2 cellular contexts compared by ENCODE assay signal in the genomic region with DNA sequence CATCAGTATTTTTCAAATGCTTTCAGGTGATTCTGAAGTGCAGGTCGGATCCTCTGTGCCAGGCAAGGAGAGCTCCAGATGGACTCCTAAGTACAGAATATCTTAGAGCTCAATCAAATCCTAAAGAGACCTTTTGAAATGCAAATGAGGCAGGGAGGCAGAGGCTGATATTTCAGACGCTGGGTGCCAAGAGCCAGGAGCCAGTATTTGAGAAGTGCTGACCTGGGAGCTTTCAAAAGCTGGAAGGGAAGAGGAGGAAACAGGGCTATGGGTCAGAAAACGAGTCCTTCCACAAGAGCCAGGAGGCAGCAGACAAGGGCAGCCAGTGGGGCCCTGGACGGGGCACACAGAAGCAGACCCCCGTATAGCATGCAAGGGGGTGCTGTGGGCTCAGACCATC.
TF ChIP-seq lines count a peak whose summit lies in the region.

No MANE protein-coding gene starts in this region.

TF ChIP-seq in HepG2, 621 proteins besides CTCF, POLR2A, EP300 and RAD21:
- TF ChIP-seq PCBP1 (IDR thresholded peaks at IDR 0.05; ENCODE audit: borderline replicate concordance, low read depth, low read length), result no peak
- TF ChIP-seq, protein P1, sequence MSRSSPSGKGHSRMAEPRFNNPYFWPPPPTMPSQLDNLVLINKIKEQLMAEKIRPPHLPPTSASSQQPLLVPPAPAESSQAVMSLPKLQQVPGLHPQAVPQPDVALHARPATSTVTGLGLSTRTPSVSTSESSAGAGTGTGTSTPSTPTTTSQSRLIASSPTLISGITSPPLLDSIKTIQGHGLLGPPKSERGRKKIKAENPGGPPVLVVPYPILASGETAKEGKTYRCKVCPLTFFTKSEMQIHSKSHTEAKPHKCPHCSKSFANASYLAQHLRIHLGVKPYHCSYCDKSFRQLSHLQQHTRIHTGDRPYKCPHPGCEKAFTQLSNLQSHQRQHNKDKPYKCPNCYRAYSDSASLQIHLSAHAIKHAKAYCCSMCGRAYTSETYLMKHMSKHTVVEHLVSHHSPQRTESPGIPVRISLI (CRISPR knock-in tag; IDR thresholded peaks at IDR 0.05; ENCODE audit: borderline replicate concordance), result no peak

TF ChIP-seq in WTC11, 78 proteins besides CTCF, POLR2A, EP300 and RAD21:
- TF ChIP-seq, protein P2, sequence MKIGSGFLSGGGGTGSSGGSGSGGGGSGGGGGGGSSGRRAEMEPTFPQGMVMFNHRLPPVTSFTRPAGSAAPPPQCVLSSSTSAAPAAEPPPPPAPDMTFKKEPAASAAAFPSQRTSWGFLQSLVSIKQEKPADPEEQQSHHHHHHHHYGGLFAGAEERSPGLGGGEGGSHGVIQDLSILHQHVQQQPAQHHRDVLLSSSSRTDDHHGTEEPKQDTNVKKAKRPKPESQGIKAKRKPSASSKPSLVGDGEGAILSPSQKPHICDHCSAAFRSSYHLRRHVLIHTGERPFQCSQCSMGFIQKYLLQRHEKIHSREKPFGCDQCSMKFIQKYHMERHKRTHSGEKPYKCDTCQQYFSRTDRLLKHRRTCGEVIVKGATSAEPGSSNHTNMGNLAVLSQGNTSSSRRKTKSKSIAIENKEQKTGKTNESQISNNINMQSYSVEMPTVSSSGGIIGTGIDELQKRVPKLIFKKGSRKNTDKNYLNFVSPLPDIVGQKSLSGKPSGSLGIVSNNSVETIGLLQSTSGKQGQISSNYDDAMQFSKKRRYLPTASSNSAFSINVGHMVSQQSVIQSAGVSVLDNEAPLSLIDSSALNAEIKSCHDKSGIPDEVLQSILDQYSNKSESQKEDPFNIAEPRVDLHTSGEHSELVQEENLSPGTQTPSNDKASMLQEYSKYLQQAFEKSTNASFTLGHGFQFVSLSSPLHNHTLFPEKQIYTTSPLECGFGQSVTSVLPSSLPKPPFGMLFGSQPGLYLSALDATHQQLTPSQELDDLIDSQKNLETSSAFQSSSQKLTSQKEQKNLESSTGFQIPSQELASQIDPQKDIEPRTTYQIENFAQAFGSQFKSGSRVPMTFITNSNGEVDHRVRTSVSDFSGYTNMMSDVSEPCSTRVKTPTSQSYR (CRISPR knock-in tag; IDR thresholded peaks at IDR 0.05), result no peak
- TF ChIP-seq NR3C1 (CRISPR knock-in tag; conservative IDR thresholded peaks at IDR 0.05; ENCODE audit: low read depth) (no peak), JAZF1 (CRISPR knock-in tag; IDR thresholded peaks at IDR 0.05) (no peak), SMAD3 (CRISPR knock-in tag; IDR thresholded peaks at IDR 0.05; ENCODE audit: borderline replicate concordance) (no peak)
- TF ChIP-seq, protein P3, sequence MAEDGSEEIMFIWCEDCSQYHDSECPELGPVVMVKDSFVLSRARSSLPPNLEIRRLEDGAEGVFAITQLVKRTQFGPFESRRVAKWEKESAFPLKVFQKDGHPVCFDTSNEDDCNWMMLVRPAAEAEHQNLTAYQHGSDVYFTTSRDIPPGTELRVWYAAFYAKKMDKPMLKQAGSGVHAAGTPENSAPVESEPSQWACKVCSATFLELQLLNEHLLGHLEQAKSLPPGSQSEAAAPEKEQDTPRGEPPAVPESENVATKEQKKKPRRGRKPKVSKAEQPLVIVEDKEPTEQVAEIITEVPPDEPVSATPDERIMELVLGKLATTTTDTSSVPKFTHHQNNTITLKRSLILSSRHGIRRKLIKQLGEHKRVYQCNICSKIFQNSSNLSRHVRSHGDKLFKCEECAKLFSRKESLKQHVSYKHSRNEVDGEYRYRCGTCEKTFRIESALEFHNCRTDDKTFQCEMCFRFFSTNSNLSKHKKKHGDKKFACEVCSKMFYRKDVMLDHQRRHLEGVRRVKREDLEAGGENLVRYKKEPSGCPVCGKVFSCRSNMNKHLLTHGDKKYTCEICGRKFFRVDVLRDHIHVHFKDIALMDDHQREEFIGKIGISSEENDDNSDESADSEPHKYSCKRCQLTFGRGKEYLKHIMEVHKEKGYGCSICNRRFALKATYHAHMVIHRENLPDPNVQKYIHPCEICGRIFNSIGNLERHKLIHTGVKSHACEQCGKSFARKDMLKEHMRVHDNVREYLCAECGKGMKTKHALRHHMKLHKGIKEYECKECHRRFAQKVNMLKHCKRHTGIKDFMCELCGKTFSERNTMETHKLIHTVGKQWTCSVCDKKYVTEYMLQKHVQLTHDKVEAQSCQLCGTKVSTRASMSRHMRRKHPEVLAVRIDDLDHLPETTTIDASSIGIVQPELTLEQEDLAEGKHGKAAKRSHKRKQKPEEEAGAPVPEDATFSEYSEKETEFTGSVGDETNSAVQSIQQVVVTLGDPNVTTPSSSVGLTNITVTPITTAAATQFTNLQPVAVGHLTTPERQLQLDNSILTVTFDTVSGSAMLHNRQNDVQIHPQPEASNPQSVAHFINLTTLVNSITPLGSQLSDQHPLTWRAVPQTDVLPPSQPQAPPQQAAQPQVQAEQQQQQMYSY (CRISPR knock-in tag; IDR thresholded peaks at IDR 0.05), result peak; percentile 83
- TF ChIP-seq, protein P4, sequence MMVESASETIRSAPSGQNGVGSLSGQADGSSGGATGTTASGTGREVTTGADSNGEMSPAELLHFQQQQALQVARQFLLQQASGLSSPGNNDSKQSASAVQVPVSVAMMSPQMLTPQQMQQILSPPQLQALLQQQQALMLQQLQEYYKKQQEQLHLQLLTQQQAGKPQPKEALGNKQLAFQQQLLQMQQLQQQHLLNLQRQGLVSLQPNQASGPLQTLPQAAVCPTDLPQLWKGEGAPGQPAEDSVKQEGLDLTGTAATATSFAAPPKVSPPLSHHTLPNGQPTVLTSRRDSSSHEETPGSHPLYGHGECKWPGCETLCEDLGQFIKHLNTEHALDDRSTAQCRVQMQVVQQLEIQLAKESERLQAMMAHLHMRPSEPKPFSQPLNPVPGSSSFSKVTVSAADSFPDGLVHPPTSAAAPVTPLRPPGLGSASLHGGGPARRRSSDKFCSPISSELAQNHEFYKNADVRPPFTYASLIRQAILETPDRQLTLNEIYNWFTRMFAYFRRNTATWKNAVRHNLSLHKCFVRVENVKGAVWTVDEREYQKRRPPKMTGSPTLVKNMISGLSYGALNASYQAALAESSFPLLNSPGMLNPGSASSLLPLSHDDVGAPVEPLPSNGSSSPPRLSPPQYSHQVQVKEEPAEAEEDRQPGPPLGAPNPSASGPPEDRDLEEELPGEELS (CRISPR knock-in tag; IDR thresholded peaks at IDR 0.05), result no peak
